Comparison of ENCODE assay signal across 8 cellular contexts in the genomic region with DNA sequence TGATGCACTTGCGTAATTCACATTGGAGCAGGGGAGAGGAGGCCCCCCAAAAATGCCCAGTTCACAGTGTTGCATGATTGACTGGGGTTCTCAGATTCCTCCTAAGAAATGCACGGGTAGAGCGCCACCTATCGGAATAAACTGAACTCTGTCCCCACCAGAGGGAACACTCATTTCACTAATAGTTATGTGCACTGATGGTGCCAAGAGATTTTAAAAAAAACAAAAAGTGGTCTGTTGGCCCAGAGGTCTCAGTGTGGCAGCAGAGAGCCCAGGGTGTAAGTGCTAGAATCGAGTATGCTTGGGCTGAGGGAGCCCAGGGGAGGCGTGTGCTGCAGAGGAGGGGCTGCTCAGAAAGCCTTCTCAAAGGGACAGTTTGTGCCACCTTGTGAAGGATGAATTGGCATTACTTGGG. TPM values are rescaled to one million over a fixed set of nuclear protein-coding genes. Genes with fewer than 3 reads are reported as not detected.
DNase-seq lines count a peak whose midpoint lies in the region; ATAC-seq and TF ChIP-seq lines count a peak whose summit lies in the region.

No MANE protein-coding gene starts in this region.

- H3K36me3 ChIP-seq in BE2C (no peaks in the 10 kb centered on the region), H7 (replicated peaks; ENCODE audit: control insufficient read depth, insufficient read depth, low read length) (peaks cover 13% of the 10 kb centered on the region), upper lobe of left lung (peaks cover 27 to 75% (median 68%) of the 10 kb centered on the region in 4 donors)

- intact Hi-C loops in natural killer cell (cut with micrococcal nuclease), result loop anchor here (1.0 to 2.0 kb wide), 2 partner anchors 65 to 118 kb away; no protein-coding TSS in a partner anchor

- peak; percentile 73 for ATAC-seq in activated CD8-positive, alpha-beta memory T cell treated with anti-CD3 and anti-CD28 coated beads, Interleukin-2, amount 10 ng/mL, durations not matched to agents 7 days and 5 days
- peak; percentile 77 to 92 (median 81) for ATAC-seq in natural killer cell
- peak in 1 of 2 donors; percentile 78 for ATAC-seq in upper lobe of left lung (ENCODE audit: low FRiP score in 2 of 2)
- no peak for ATAC-seq in GM18858 (IDR thresholded peaks at IDR 0.05; ENCODE audit: unreplicated experiment)

- TF ChIP-seq POLR2A in upper lobe of left lung (IDR thresholded peaks at IDR 0.05), result no peak

- H3K9me3 ChIP-seq in BE2C, result no peaks in the 10 kb centered on the region
- no peaks in the 10 kb centered on the region for H3K9me3 ChIP-seq in upper lobe of left lung

- H3K9me3 Mint-ChIP-seq in activated CD8-positive, alpha-beta memory T cell treated with anti-CD3 and anti-CD28 coated beads, Interleukin-2, amount 10 ng/mL, durations not matched to agents 7 days and 5 days (ENCODE audit: low read depth), result no peaks in the 10 kb centered on the region
- no peaks in the 10 kb centered on the region for H3K9me3 Mint-ChIP-seq in natural killer cell

- H3K27me3 ChIP-seq in BE2C, result no peaks in the 10 kb centered on the region
- no peaks in the 10 kb centered on the region for H3K27me3 ChIP-seq in H7 (ENCODE audit: control insufficient read depth, insufficient read depth, low read length)
- no peaks in the 10 kb centered on the region for H3K27me3 ChIP-seq in upper lobe of left lung

- H3K27me3 Mint-ChIP-seq in activated CD8-positive, alpha-beta memory T cell treated with anti-CD3 and anti-CD28 coated beads, Interleukin-2, amount 10 ng/mL, durations not matched to agents 7 days and 5 days, result no peaks in the 10 kb centered on the region
- H3K27me3 Mint-ChIP-seq in natural killer cell (ENCODE audit: low read depth in 2 of 2), result no peaks in the 10 kb centered on the region

- no peaks in the 10 kb centered on the region for H3K4me1 ChIP-seq in BE2C
- peaks cover 0 to 3% (median 1%) of the 10 kb centered on the region in 4 donors for H3K4me1 ChIP-seq in upper lobe of left lung

- H3K4me1 Mint-ChIP-seq in activated CD8-positive, alpha-beta memory T cell treated with anti-CD3 and anti-CD28 coated beads, Interleukin-2, amount 10 ng/mL, durations not matched to agents 7 days and 5 days, result peaks cover 4% of the 10 kb centered on the region
- peaks cover 7 to 13% of the 10 kb centered on the region in 2 donors for H3K4me1 Mint-ChIP-seq in natural killer cell

- H3K4me3 Mint-ChIP-seq in activated CD8-positive, alpha-beta memory T cell treated with anti-CD3 and anti-CD28 coated beads, Interleukin-2, amount 10 ng/mL, durations not matched to agents 7 days and 5 days, result no peak overlapping the region
- H3K4me3 Mint-ChIP-seq in natural killer cell, result no peak overlapping the region

- H3K4me3 ChIP-seq in BE2C (ENCODE audit: low read depth, low read length), result no peak overlapping the region
- no peak overlapping the region for H3K4me3 ChIP-seq in H7 (ENCODE audit: insufficient read depth, low read depth, low read length)
- H3K4me3 ChIP-seq in epithelial cell of proximal tubule (ENCODE audit: low read depth, low read length), result no peak overlapping the region
- no peak overlapping the region for H3K4me3 ChIP-seq in upper lobe of left lung

- WGBS in upper lobe of left lung, 2 donors, result 36% methylated on average over 6 of the region's 6 CpGs

- CTCF ChIA-PET in activated CD8-positive, alpha-beta memory T cell treated with anti-CD3 and anti-CD28 coated beads, Interleukin-2, amount 10 ng/mL, durations not matched to agents 7 days and 5 days (lab: Charles Lee), result interaction anchor here (1.3 kb wide), 1 partner anchor 115 kb away, joined by 3 read pairs; no protein-coding TSS in a partner anchor

- TF ChIP-seq CTCF in BE2C (IDR thresholded peaks at IDR 0.05; ENCODE audit: low read depth, low read length), result peak; percentile 65
- peak; percentile 85 for TF ChIP-seq CTCF in epithelial cell of proximal tubule (conservative IDR thresholded peaks at IDR 0.05; ENCODE audit: low read depth, low read length)
- peak; percentile 90 for TF ChIP-seq CTCF in natural killer cell (IDR thresholded peaks at IDR 0.05)
- TF ChIP-seq CTCF in upper lobe of left lung (IDR thresholded peaks at IDR 0.05), result peak; percentile 35 to 70 (median 64)

- no peak overlapping the region for H3K27ac ChIP-seq in upper lobe of left lung

- peak; percentile 30 for DNase-seq in BE2C
- DNase-seq in H7, result peak; percentile 85
- peak; percentile 35 for DNase-seq in NCI-H82 treated with DMSO at 0.1 percent for 48 hours (lab: John Stamatoyannopoulos, UW; ENCODE audit: unreplicated experiment)
- DNase-seq in activated CD8-positive, alpha-beta memory T cell treated with anti-CD3 and anti-CD28 coated beads, Interleukin-2, amount 10 ng/mL, durations not matched to agents 7 days and 5 days, result peak; percentile 78
- DNase-seq in epithelial cell of proximal tubule (ENCODE audit: low read depth), result no peak
- DNase-seq in natural killer cell, result peak; percentile 38
- no peak for DNase-seq in upper lobe of left lung

- no peak for TF ChIP-seq EP300 in upper lobe of left lung (IDR thresholded peaks at IDR 0.05)

- no peak overlapping the region for H3K27ac Mint-ChIP-seq in activated CD8-positive, alpha-beta memory T cell treated with anti-CD3 and anti-CD28 coated beads, Interleukin-2, amount 10 ng/mL, durations not matched to agents 7 days and 5 days
- H3K27ac Mint-ChIP-seq in natural killer cell, result peak overlapping the region in 1 of 2 donors; percentile 34

- no peaks in the 10 kb centered on the region for H3K36me3 Mint-ChIP-seq in activated CD8-positive, alpha-beta memory T cell treated with anti-CD3 and anti-CD28 coated beads, Interleukin-2, amount 10 ng/mL, durations not matched to agents 7 days and 5 days
- H3K36me3 Mint-ChIP-seq in natural killer cell, result no peaks in the 10 kb centered on the region

RNA-seq across cellular contexts. Expression of gene PINK1, which starts 6.9 kb away (rescaled TPM):
- 10.0 TPM for polyA plus RNA-seq in BE2C (2012; ENCODE audit: insufficient read depth, insufficient read length, low read depth)
- total RNA-seq in H7 (2014; rRNA removed; shearing (Covaris generic)), result 158 and 161 TPM in 2 replicates
- total RNA-seq in activated CD8-positive, alpha-beta memory T cell treated with anti-CD3 and anti-CD28 coated beads, Interleukin-2, amount 10 ng/mL, durations not matched to agents 7 days and 5 days, result 1 to 10 TPM; 3.7 to 5.3 TPM
- total RNA-seq in epithelial cell of proximal tubule, result 42.4 and 44.3 TPM in 2 replicates
- 10 to 100 TPM; 10.8 to 16.2 (median 15.0) TPM for total RNA-seq in natural killer cell
- total RNA-seq in upper lobe of left lung, result 100 to 1,000 TPM in 2 of 6 donors, 10 to 100 TPM in 4; 62.8 to 118 (median 86.2) TPM

RNA-seq across cellular contexts. Expression of gene DDOST, which starts 21.0 kb away (rescaled TPM):
- 236 TPM for polyA plus RNA-seq in BE2C (2012; ENCODE audit: insufficient read depth, insufficient read length, low read depth)
- 554 and 563 TPM in 2 replicates for total RNA-seq in H7 (2014; rRNA removed; shearing (Covaris generic))
- total RNA-seq in activated CD8-positive, alpha-beta memory T cell treated with anti-CD3 and anti-CD28 coated beads, Interleukin-2, amount 10 ng/mL, durations not matched to agents 7 days and 5 days, result 100 to 1,000 TPM; 137 to 170 TPM
- total RNA-seq in epithelial cell of proximal tubule, result 191 and 331 TPM in 2 replicates
- 100 to 1,000 TPM; 137 to 158 (median 153) TPM for total RNA-seq in natural killer cell
- 100 to 1,000 TPM in 4 of 6 donors, 10 to 100 TPM in 2; 54.5 to 212 (median 141) TPM for total RNA-seq in upper lobe of left lung

RNA-seq across cellular contexts. Expression of gene CDA, which starts 51.3 kb away (rescaled TPM):
- polyA plus RNA-seq in BE2C (2012; ENCODE audit: insufficient read depth, insufficient read length, low read depth), result not detected
- 37.1 and 39.4 TPM in 2 replicates for total RNA-seq in H7 (2014; rRNA removed; shearing (Covaris generic))
- total RNA-seq in activated CD8-positive, alpha-beta memory T cell treated with anti-CD3 and anti-CD28 coated beads, Interleukin-2, amount 10 ng/mL, durations not matched to agents 7 days and 5 days, result not detected
- total RNA-seq in epithelial cell of proximal tubule, result 6.0 and 10.1 TPM in 2 replicates
- 1 to 10 TPM in 2 of 3 donors, not detected in 1; 1.4 to 5.3 TPM for total RNA-seq in natural killer cell
- 1 to 10 TPM in 5 of 6 donors, not detected in 1; 2.6 to 9.3 (median 3.0) TPM for total RNA-seq in upper lobe of left lung

Comparison
In these comparisons a context has a peak if more than half of its experiments do, and no peak if none do; other contexts are left out.
1. DNase-seq: peak in BE2C (single experiment), H7 (single experiment), NCI-H82 treated with DMSO at 0.1 percent for 48 hours (single experiment), activated CD8-positive, alpha-beta memory T cell treated with anti-CD3 and anti-CD28 coated beads, Interleukin-2, amount 10 ng/mL, durations not matched to agents 7 days and 5 days (single experiment) and natural killer cell (single experiment); none in epithelial cell of proximal tubule (single experiment) and upper lobe of left lung (0 of 2).
2. Peak in every context shown above with its lines, with median percentiles within 50 percentile points of each other: CTCF ChIP-seq.